In the genomic region with DNA sequence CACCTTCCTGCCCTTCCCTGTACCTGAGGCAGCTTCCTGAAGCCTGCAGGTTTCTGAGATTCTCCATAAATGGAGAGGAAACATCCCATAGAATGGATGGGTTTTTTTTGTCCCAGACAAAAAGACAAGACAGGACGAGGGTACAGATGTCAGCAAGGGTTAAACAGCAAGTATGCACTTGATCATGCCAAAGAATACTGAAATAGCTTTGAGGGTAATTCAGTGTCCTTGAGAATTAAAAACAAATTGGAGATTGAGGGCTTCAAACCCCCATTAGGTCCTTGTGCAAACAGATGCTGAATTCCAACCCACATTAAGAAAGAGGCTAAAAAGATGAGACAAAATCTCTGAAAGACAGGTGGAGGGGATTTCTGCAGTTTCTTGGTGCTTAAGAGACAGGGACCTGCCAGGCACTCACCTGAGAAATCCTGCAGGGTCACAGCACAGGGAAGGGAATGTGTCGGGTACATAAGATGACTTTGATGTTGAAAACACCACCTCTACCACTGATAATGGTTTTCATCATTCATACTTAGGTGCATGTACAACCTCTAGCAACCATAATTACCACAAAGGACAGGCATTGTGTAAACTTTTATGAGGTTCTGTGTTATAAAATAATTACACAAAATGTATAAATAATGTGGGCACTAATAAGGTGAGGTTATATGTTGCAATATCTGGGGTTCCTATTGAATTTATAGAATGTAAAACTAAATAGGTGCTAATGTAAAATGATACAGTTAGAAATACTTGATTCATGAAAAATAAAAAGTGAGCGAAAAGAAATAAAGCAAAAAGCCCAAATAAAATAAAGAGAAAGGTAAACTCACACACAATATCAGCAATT, we compare ENCODE assay signal across 23 cellular contexts.
"Had no signal": no experiment of that assay in that cellular context is flagged by ENCODE, and none has a peak within 500 bp of the region (broad histone marks: within the 10 kb centered on the region; RNA-seq: fewer than 3 reads in every experiment).

No MANE protein-coding gene starts in this region.

- H3K9me3 ChIP-seq: SK-N-SH had no signal

- ATAC-seq: Panc1, PC-3 had no signal

- H3K9me2 ChIP-seq: SK-N-SH had no signal

- H3K27ac ChIP-seq: KMS-11, RWPE1 had no signal

- H3K4me2 ChIP-seq: KMS-11, SK-N-SH had no signal

- H3K9ac ChIP-seq: KMS-11, SK-N-SH had no signal

- DNase-seq: IMR-90, MV-4-11, NCI-H1048, NCI-H1105, NCI-H1417, NCI-H1436 treated with DMSO at 0.1 percent for 48 hours, NCI-H1694, NCI-H187 treated with DMSO at 0.1 percent for 48 hours, NCI-H2029 treated with DMSO at 0.1 percent for 48 hours, NCI-H2171, NCI-H226, NCI-H446, NCI-H510A, NCI-H524 treated with DMSO at 0.1 percent for 48 hours, NCI-H69, NCI-H774, PC-3, SHP77, SK-N-SH, T-helper 1 cell had no signal
